Comparison of ENCODE assay signal across 1 cellular context in genomic region chr12:104039769-104040168, GRCh38. TPM values are rescaled to one million over a fixed set of nuclear protein-coding genes. Genes with fewer than 3 reads are reported as not detected.
"Had no signal": no experiment of that assay in that cellular context is flagged by ENCODE, and none has a peak within 500 bp of the region (broad histone marks: within the 10 kb centered on the region; RNA-seq: fewer than 3 reads in every experiment).

No MANE protein-coding gene starts in this region.

RNA-seq across cellular contexts. Expression of gene GLT8D2, which starts 10.2 kb away (rescaled TPM):
- total RNA-seq: mononuclear cell had no signal
